In the genomic region with DNA sequence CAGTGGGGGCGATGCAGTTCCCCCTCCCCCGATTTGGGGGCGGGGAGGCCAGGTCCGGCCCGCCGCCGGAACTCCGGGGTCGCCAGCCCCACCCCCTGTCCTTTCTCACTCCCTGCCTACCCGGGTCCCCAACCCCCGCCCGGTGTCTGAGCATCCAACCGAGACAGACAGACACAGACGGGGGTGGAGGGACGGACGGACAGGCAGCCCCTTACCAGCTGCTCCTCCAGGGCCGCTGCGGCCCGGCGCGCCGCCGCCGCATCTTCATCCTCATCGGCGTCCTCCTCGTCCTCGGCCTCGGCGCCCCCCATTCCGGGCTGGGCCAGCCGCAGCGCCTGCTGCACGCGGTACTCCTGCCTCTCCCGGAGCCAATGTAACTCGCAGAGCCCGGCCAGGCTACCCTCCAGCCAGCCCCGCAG, we compare ENCODE assay signal across 6 cellular contexts. TPM values are rescaled to one million over a fixed set of nuclear protein-coding genes. Genes with fewer than 3 reads are reported as not detected.
DNase-seq lines count a peak whose midpoint lies in the region; ATAC-seq and TF ChIP-seq lines count a peak whose summit lies in the region.

No MANE protein-coding gene starts in this region.

- ATAC-seq in GM21825 (IDR thresholded peaks at IDR 0.05; ENCODE audit: unreplicated experiment) (peak; percentile 0), GM18909 (IDR thresholded peaks at IDR 0.05; ENCODE audit: poor library complexity, unreplicated experiment) (no peak)

- H3K36me3 Mint-ChIP-seq in activated T-helper 2 cell treated with anti-CD3 and anti-CD28 coated beads, Interferon-gamma antibody, Interleukin-2, Interleukin-4, amounts not matched to agents 10 μg/mL and 5 μg/mL and 100 μg/mL, durations not matched to agents 14 hours and 24 hours and 36 hours (ENCODE audit: low read depth): no peaks in the 10 kb centered on the region
- H3K36me3 Mint-ChIP-seq in mesothelial cell of epicardium: no peaks in the 10 kb centered on the region

- no peaks in the 10 kb centered on the region for H3K9me3 Mint-ChIP-seq in activated T-helper 2 cell treated with anti-CD3 and anti-CD28 coated beads, Interferon-gamma antibody, Interleukin-2, Interleukin-4, amounts not matched to agents 10 μg/mL and 5 μg/mL and 100 μg/mL, durations not matched to agents 14 hours and 24 hours and 36 hours
- H3K9me3 Mint-ChIP-seq in mesothelial cell of epicardium: no peaks in the 10 kb centered on the region

- peak; percentile 17 for TF ChIP-seq CTCF in mesothelial cell of epicardium (IDR thresholded peaks at IDR 0.05; ENCODE audit: unreplicated experiment)

- H3K4me1 Mint-ChIP-seq in activated T-helper 2 cell treated with anti-CD3 and anti-CD28 coated beads, Interferon-gamma antibody, Interleukin-2, Interleukin-4, amounts not matched to agents 10 μg/mL and 5 μg/mL and 100 μg/mL, durations not matched to agents 14 hours and 24 hours and 36 hours (ENCODE audit: low read depth): peaks cover 19% of the 10 kb centered on the region
- H3K4me1 Mint-ChIP-seq in mesothelial cell of epicardium: peaks cover 18% of the 10 kb centered on the region

- DNase-seq in activated T-helper 2 cell treated with anti-CD3 and anti-CD28 coated beads, Interferon-gamma antibody, Interleukin-2, Interleukin-4, amounts not matched to agents 10 μg/mL and 5 μg/mL and 100 μg/mL, durations not matched to agents 14 hours and 24 hours and 36 hours (ENCODE audit: low spot score): no peak
- DNase-seq in mesothelial cell of epicardium (ENCODE audit: low spot score in 2 of 2, unreplicated experiment in 2 of 2) (peak in 1 of 2 experiments; percentile 45), NCI-H748 (lab: John Stamatoyannopoulos, UW; ENCODE audit: unreplicated experiment) (no peak), NAMALWA (ENCODE audit: low spot score) (no peak)

- H3K27me3 Mint-ChIP-seq in activated T-helper 2 cell treated with anti-CD3 and anti-CD28 coated beads, Interferon-gamma antibody, Interleukin-2, Interleukin-4, amounts not matched to agents 10 μg/mL and 5 μg/mL and 100 μg/mL, durations not matched to agents 14 hours and 24 hours and 36 hours (ENCODE audit: low read depth): peaks cover 26% of the 10 kb centered on the region
- H3K27me3 Mint-ChIP-seq in mesothelial cell of epicardium (ENCODE audit: low read depth): peaks cover 2% of the 10 kb centered on the region

- no peak overlapping the region for H3K27ac Mint-ChIP-seq in activated T-helper 2 cell treated with anti-CD3 and anti-CD28 coated beads, Interferon-gamma antibody, Interleukin-2, Interleukin-4, amounts not matched to agents 10 μg/mL and 5 μg/mL and 100 μg/mL, durations not matched to agents 14 hours and 24 hours and 36 hours
- H3K27ac Mint-ChIP-seq in mesothelial cell of epicardium: no peak overlapping the region

- intact Hi-C loops in activated T-helper 2 cell treated with anti-CD3 and anti-CD28 coated beads, Interferon-gamma antibody, Interleukin-2, Interleukin-4, amounts not matched to agents 10 μg/mL and 5 μg/mL and 100 μg/mL, durations not matched to agents 14 hours and 24 hours and 36 hours (cut with micrococcal nuclease): loop anchor here (1.0 kb wide), 1 partner anchor 26 kb away; no protein-coding TSS in a partner anchor

- peak overlapping the region; percentile 81 for H3K4me3 Mint-ChIP-seq in activated T-helper 2 cell treated with anti-CD3 and anti-CD28 coated beads, Interferon-gamma antibody, Interleukin-2, Interleukin-4, amounts not matched to agents 10 μg/mL and 5 μg/mL and 100 μg/mL, durations not matched to agents 14 hours and 24 hours and 36 hours (ENCODE audit: low read depth)
- peak overlapping the region; percentile 81 for H3K4me3 Mint-ChIP-seq in mesothelial cell of epicardium

RNA-seq across cellular contexts. Expression of a gene that starts 0.4 kb away (rescaled TPM):
- 6.1 and 6.5 TPM in 2 replicates for total RNA-seq in activated T-helper 2 cell treated with anti-CD3 and anti-CD28 coated beads, Interferon-gamma antibody, Interleukin-2, Interleukin-4, amounts not matched to agents 10 μg/mL and 5 μg/mL and 100 μg/mL, durations not matched to agents 14 hours and 24 hours and 36 hours
- total RNA-seq in mesothelial cell of epicardium: 48.4 to 50.4 TPM (median 48.8 TPM) in 3 replicates

RNA-seq across cellular contexts. Expression of a gene that starts 24.6 kb away (rescaled TPM):
- 21.4 and 29.1 TPM in 2 replicates for total RNA-seq in activated T-helper 2 cell treated with anti-CD3 and anti-CD28 coated beads, Interferon-gamma antibody, Interleukin-2, Interleukin-4, amounts not matched to agents 10 μg/mL and 5 μg/mL and 100 μg/mL, durations not matched to agents 14 hours and 24 hours and 36 hours
- 7.6 to 13.7 TPM (median 12.2 TPM) in 3 replicates for total RNA-seq in mesothelial cell of epicardium

RNA-seq across cellular contexts. Expression of a gene that starts 35.7 kb away (rescaled TPM):
- total RNA-seq in activated T-helper 2 cell treated with anti-CD3 and anti-CD28 coated beads, Interferon-gamma antibody, Interleukin-2, Interleukin-4, amounts not matched to agents 10 μg/mL and 5 μg/mL and 100 μg/mL, durations not matched to agents 14 hours and 24 hours and 36 hours: 214 and 218 TPM in 2 replicates
- total RNA-seq in mesothelial cell of epicardium: 5.0 to 6.2 TPM (median 5.9 TPM) in 3 replicates

RNA-seq across cellular contexts. Expression of a gene that starts 56.3 kb away (rescaled TPM):
- total RNA-seq in activated T-helper 2 cell treated with anti-CD3 and anti-CD28 coated beads, Interferon-gamma antibody, Interleukin-2, Interleukin-4, amounts not matched to agents 10 μg/mL and 5 μg/mL and 100 μg/mL, durations not matched to agents 14 hours and 24 hours and 36 hours: 77.9 and 79.8 TPM in 2 replicates
- total RNA-seq in mesothelial cell of epicardium: 73.7 to 75.9 TPM (median 74.7 TPM) in 3 replicates

RNA-seq across cellular contexts. Expression of a gene that starts 59.5 kb away (rescaled TPM):
- 537 and 553 TPM in 2 replicates for total RNA-seq in activated T-helper 2 cell treated with anti-CD3 and anti-CD28 coated beads, Interferon-gamma antibody, Interleukin-2, Interleukin-4, amounts not matched to agents 10 μg/mL and 5 μg/mL and 100 μg/mL, durations not matched to agents 14 hours and 24 hours and 36 hours
- 231 to 233 TPM (median 231 TPM) in 3 replicates for total RNA-seq in mesothelial cell of epicardium

Comparison
In these comparisons a context has a peak if more than half of its experiments do, and no peak if none do; other contexts are left out.
1. RNA of a gene that starts 35.7 kb away (total RNA-seq): 214 to 218 TPM in activated T-helper 2 cell treated with anti-CD3 and anti-CD28 coated beads, Interferon-gamma antibody, Interleukin-2, Interleukin-4, amounts not matched to agents 10 μg/mL and 5 μg/mL and 100 μg/mL, durations not matched to agents 14 hours and 24 hours and 36 hours; 5.0 to 6.2 TPM in mesothelial cell of epicardium; every median in the first group is over 10 times any median in the second.